Comparison of ENCODE assay signal across 8 cellular contexts in the genomic region with DNA sequence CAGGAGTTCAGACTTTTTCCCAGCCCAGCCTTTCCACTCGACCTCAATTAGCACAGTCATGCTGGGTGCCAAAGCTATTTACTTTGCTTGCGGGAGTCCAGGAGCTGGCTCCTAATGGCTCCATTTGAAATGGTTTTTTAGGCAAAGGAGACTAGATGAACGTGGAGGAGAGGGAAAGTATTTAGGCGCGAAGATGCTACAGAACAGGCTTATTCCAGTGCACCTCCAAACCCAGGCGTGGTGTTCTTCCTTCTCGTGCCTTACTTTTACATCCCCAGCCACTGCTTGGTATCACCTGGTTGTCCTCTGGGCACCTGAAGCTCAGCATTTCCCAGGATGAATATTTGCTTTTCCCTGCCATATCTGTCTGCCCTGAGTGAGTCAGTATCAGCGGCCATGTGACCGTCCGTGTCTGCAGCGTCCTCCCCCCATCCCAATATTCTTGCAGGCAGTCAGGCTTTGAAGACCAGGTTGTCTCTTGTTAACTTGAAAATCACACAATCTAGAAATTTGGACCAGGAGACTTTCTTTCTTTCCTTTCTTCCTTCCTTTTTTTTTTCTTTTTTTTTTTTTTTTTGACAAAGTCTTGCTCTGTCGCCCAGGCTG.
DNase-seq lines count a peak whose midpoint lies in the region; ATAC-seq, FAIRE-seq and TF ChIP-seq lines count a peak whose summit lies in the region.

No MANE protein-coding gene starts in this region.

- WGBS in small intestine, 3 donors, result 42 to 79% (median 64%) methylated on average over 12 of the region's 12 CpGs

- peak overlapping the region; percentile 75 for H3K27ac ChIP-seq in RWPE2 (ENCODE audit: poor library complexity, severe bottlenecking)
- peak overlapping the region; percentile 51 to 91 for H3K27ac ChIP-seq in small intestine (ENCODE audit: low read depth in 1 of 2, low read length in 1 of 2)

- FAIRE-seq in small intestine (lab: Jason Lieb, UNC), result no peak

- no peaks in the 10 kb centered on the region for H3K9me3 ChIP-seq in RWPE2 (ENCODE audit: severe bottlenecking)
- H3K9me3 ChIP-seq in small intestine (ENCODE audit: control insufficient read depth, low read depth), result no peaks in the 10 kb centered on the region

- no peaks in the 10 kb centered on the region for H3K4me1 ChIP-seq in RWPE2 (ENCODE audit: insufficient read depth, poor library complexity, severe bottlenecking)
- peaks cover 2 to 7% of the 10 kb centered on the region in 2 donors for H3K4me1 ChIP-seq in small intestine (ENCODE audit: control insufficient read depth in 2 of 2, insufficient read depth in 1 of 2, low read depth in 1 of 2, low read length in 1 of 2)

- H3K27me3 ChIP-seq in RWPE2 (ENCODE audit: insufficient read depth, poor library complexity, severe bottlenecking) (no peaks in the 10 kb centered on the region), small intestine (ENCODE audit: control insufficient read depth in 2 of 2, insufficient read depth in 2 of 2, low read length in 2 of 2) (no peaks in the 10 kb centered on the region)

- H3K36me3 ChIP-seq in RWPE2 (ENCODE audit: low read depth) (no peaks in the 10 kb centered on the region), small intestine (ENCODE audit: control insufficient read depth in 2 of 2, insufficient read depth in 2 of 2, low read length in 2 of 2) (no peaks in the 10 kb centered on the region)

- TF ChIP-seq CTCF in RWPE2 (IDR thresholded peaks at IDR 0.05; ENCODE audit: poor library complexity, severe bottlenecking), result no peak
- TF ChIP-seq CTCF in fibroblast of pulmonary artery (IDR thresholded peaks at IDR 0.05; ENCODE audit: low read length, missing control alignments), result no peak

- no peak overlapping the region for H3K4me3 ChIP-seq in RWPE2 (ENCODE audit: severe bottlenecking)
- peak overlapping the region; percentile 55 for H3K4me3 ChIP-seq in fibroblast of pulmonary artery (replicated peaks; ENCODE audit: low read depth, low read length)
- no peak overlapping the region for H3K4me3 ChIP-seq in small intestine (ENCODE audit: low read depth in 1 of 2, low read length in 2 of 2)

- DNase-seq in NCI-H146 (lab: John Stamatoyannopoulos, UW), result peak; percentile 64
- no peak for DNase-seq in NCI-H146 treated with DMSO at 0.1 percent for 48 hours (lab: John Stamatoyannopoulos, UW; ENCODE audit: unreplicated experiment)
- no peak for DNase-seq in RWPE2 (ENCODE audit: low spot score)
- no peak for DNase-seq in fibroblast of pulmonary artery (ENCODE audit: low read depth)
- peak; percentile 23 for DNase-seq in small intestine
- DNase-seq in amygdala (lab: John Stamatoyannopoulos, UW), result no peak

- ATAC-seq in RWPE2 (ENCODE audit: low read depth) (no peak), GM21447 (IDR thresholded peaks at IDR 0.05; ENCODE audit: unreplicated experiment) (no peak), GM18519 (IDR thresholded peaks at IDR 0.05; ENCODE audit: low FRiP score, unreplicated experiment) (no peak)

Comparison
In these comparisons a context has a peak if more than half of its experiments do, and no peak if none do; other contexts are left out.
1. DNase-seq: peak in NCI-H146 (single experiment) and small intestine (single experiment); none in NCI-H146 treated with DMSO at 0.1 percent for 48 hours (single experiment), RWPE2 (single experiment), fibroblast of pulmonary artery (single experiment) and amygdala (0 of 56).